5 cellular contexts compared by ENCODE assay signal in the genomic region with DNA sequence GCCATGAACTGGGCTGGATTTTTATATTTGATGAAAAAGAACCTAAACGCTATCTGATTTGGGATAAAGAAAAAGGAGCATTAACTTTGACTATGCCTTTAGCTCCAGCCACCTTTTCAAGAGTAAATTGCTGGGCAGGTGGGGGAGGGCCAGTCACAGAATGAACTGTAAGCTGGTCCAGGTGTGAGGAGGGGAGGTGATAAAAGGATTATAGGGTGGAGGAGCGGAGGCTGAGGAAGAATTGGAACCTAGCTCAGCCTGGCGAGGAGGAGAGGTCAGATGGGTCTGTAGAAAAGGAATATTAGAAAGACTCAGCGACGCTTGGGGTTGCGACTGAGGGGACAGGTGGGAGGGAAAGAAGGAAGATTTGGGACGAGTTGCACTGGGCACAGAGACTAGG. TPM values are rescaled to one million over a fixed set of nuclear protein-coding genes. Genes with fewer than 3 reads are reported as not detected.
"Had no signal": no experiment of that assay in that cellular context is flagged by ENCODE, and none has a peak within 500 bp of the region (broad histone marks: within the 10 kb centered on the region; RNA-seq: fewer than 3 reads in every experiment).

No MANE protein-coding gene starts in this region.

RNA-seq across cellular contexts. Expression of gene LITAFD, which starts 45.4 kb away (rescaled TPM):
- total RNA-seq: GM23248, H4, H7, H9, HFFc6 had no signal
- polyA plus RNA-seq: GM23248 had no signal
